ENCODE assay signal across 23 cellular contexts in the genomic region with DNA sequence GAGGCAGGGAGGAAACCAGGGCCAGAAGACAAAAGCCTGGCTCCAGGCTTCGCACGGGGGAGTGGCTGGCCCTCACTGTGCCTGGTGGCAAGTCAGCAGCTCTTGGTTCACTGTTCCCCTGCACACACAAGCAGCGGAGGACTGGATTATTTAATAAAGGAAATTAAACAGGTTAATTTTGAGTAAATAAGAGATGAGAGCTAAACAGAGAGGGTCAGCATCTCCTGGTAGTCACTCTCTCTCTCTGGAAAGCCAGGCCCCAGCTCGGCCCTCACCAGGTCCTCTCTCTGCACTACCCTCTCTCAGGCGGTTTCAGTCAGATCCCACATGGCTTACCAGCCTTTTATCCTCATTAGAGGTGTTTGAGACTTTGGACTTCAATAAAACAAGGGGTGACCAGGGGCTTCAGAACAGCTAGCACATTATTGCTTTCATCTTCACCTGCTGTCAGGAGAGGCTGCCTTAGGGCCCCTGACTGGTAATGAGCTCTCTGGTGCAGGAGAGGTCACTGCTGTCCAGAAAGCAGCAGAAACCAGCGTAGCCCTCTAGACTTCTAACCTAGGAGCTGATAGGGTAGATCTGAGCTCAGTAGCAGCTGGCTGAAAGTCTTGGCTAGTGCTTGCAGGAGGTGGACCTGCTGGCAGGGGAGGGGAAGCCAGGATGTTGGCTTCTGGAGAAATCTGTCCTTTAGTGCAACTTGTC. TPM values are rescaled to one million over a fixed set of nuclear protein-coding genes. Genes with fewer than 3 reads are reported as not detected.
A peak's percentile ranks its signal among the peaks of the same experiment; 100 is the strongest.
DNase-seq lines count a peak whose midpoint lies in the region; ATAC-seq, FAIRE-seq and TF ChIP-seq lines count a peak whose summit lies in the region.
"Had no signal": no experiment of that assay in that cellular context is flagged by ENCODE, and none has a peak within 500 bp of the region (broad histone marks: within the 10 kb centered on the region; RNA-seq: fewer than 3 reads in every experiment).

No MANE protein-coding gene starts in this region.

- H3K36me3 ChIP-seq in BLaER1 (no peaks in the 10 kb centered on the region), kidney (ENCODE audit: control insufficient read depth in 1 of 2, insufficient read depth in 2 of 2, low read length in 2 of 2) (no peaks in the 10 kb centered on the region), body of pancreas (replicated peaks in 1 of 2; ENCODE audit: insufficient read depth in 1 of 2, low read depth in 2 of 2) (no peaks in the 10 kb centered on the region)
- H3K36me3 ChIP-seq: spleen had no signal

- H3K9ac ChIP-seq in BLaER1 = no peak overlapping the region
- no peak overlapping the region for H3K9ac ChIP-seq in kidney (ENCODE audit: low read length in 2 of 2)

- H3K9me3 Mint-ChIP-seq in immature natural killer cell = no peaks in the 10 kb centered on the region
- H3K9me3 Mint-ChIP-seq: activated B cell treated with CpG ODN at 0.5 μM for 24 hours; activated CD4-positive, alpha-beta memory T cell treated with anti-CD3 and anti-CD28 coated beads for 36 hours; activated naive CD4-positive, alpha-beta T cell treated with anti-CD3 and anti-CD28 coated beads for 36 hours; nephron; type B pancreatic cell had no signal

- H3K27ac ChIP-seq in BLaER1 (no peak overlapping the region), kidney (ENCODE audit: low read depth in 2 of 2, low read length in 2 of 2) (no peak overlapping the region), body of pancreas (no peak overlapping the region)

- TF ChIP-seq CTCF in kidney (IDR thresholded peaks at IDR 0.05; ENCODE audit: borderline replicate concordance, extremely low read depth, insufficient read depth) = peak; percentile 16
- TF ChIP-seq CTCF in body of pancreas (IDR thresholded peaks at IDR 0.05) = peak in 1 of 7 experiments; percentile 13

- no peak overlapping the region for H3K27ac Mint-ChIP-seq in immature natural killer cell
- H3K27ac Mint-ChIP-seq: activated B cell treated with CpG ODN at 0.5 μM for 24 hours; activated CD4-positive, alpha-beta memory T cell treated with anti-CD3 and anti-CD28 coated beads for 36 hours; activated naive CD4-positive, alpha-beta T cell treated with anti-CD3 and anti-CD28 coated beads for 36 hours; type B pancreatic cell had no signal

- TF ChIP-seq POLR2A in body of pancreas (IDR thresholded peaks at IDR 0.05) = no peak

- H3K36me3 Mint-ChIP-seq in immature natural killer cell = no peaks in the 10 kb centered on the region
- H3K36me3 Mint-ChIP-seq: activated CD4-positive, alpha-beta memory T cell treated with anti-CD3 and anti-CD28 coated beads for 36 hours; type B pancreatic cell had no signal

- H3K4me3 Mint-ChIP-seq in immature natural killer cell = no peak overlapping the region
- H3K4me3 Mint-ChIP-seq: activated B cell treated with CpG ODN at 0.5 μM for 24 hours; activated CD4-positive, alpha-beta memory T cell treated with anti-CD3 and anti-CD28 coated beads for 36 hours; activated naive CD4-positive, alpha-beta T cell treated with anti-CD3 and anti-CD28 coated beads for 36 hours; nephron; type B pancreatic cell had no signal

- H3K9me3 ChIP-seq in BLaER1 (no peaks in the 10 kb centered on the region), kidney (ENCODE audit: control insufficient read depth in 1 of 2, low read length in 2 of 2) (no peaks in the 10 kb centered on the region), body of pancreas (no peaks in the 10 kb centered on the region)
- H3K9me3 ChIP-seq: spleen had no signal

- intact Hi-C loops in kidney (cut with DNase I) (no loop called here), body of pancreas (cut with DNase I) (no loop called here)

- no peaks in the 10 kb centered on the region for H4K20me1 ChIP-seq in BLaER1

- FAIRE-seq in kidney (lab: Jason Lieb, UNC) = no peak

- H3K4me1 Mint-ChIP-seq in immature natural killer cell = peaks cover 17 to 22% of the 10 kb centered on the region in 2 donors
- H3K4me1 Mint-ChIP-seq: activated B cell treated with CpG ODN at 0.5 μM for 24 hours had no signal

- peak overlapping the region; percentile 66 for H3K4me2 ChIP-seq in BLaER1

- peak; percentile 56 for DNase-seq in ELF-1 (ENCODE audit: low read depth, low spot score)
- DNase-seq in SK-MEL-5 (ENCODE audit: low read depth, low spot score) = peak; percentile 23
- no peak for DNase-seq in kidney
- DNase-seq in immature natural killer cell = no peak
- DNase-seq in GDM1 (lab: John Stamatoyannopoulos, UW) = no peak
- DNase-seq in body of pancreas = no peak
- DNase-seq: activated B cell treated with CpG ODN at 0.5 μM for 24 hours; activated CD4-positive, alpha-beta memory T cell treated with anti-CD3 and anti-CD28 coated beads for 36 hours; activated naive CD4-positive, alpha-beta T cell treated with anti-CD3 and anti-CD28 coated beads for 36 hours; central memory CD4-positive, alpha-beta T cell; foreskin melanocyte; NCI-H1105 treated with DMSO at 0.1 percent for 48 hours; NCI-H2107; SHP77 treated with DMSO at 0.1 percent for 48 hours; spleen had no signal

- in situ Hi-C loops in SK-MEL-5 (cut with HindIII; ENCODE audit: low pct_unique_long_range_greater_than_20kb, low sequenced_read_pairs) = no loop called here

- no peak for ATAC-seq in body of pancreas

- H3K27me3 Mint-ChIP-seq in immature natural killer cell (ENCODE audit: low read depth in 3 of 3) = peaks cover 0 to 7% (median 5%) of the 10 kb centered on the region in 3 donors
- H3K27me3 Mint-ChIP-seq: activated CD4-positive, alpha-beta memory T cell treated with anti-CD3 and anti-CD28 coated beads for 36 hours had no signal

- WGBS in body of pancreas, 2 donors = 62 to 79% methylated on average over 6 of the region's 6 CpGs

- H3K27me3 ChIP-seq in BLaER1 = no peaks in the 10 kb centered on the region
- H3K27me3 ChIP-seq in body of pancreas = no peaks in the 10 kb centered on the region
- H3K27me3 ChIP-seq: spleen had no signal

- H3K4me3 ChIP-seq in BLaER1 (no peak overlapping the region), kidney (ENCODE audit: low read length in 2 of 2) (no peak overlapping the region), body of pancreas (no peak overlapping the region)
- H3K4me3 ChIP-seq: spleen had no signal

- peaks cover 63% of the 10 kb centered on the region for H3K4me1 ChIP-seq in BLaER1
- no peaks in the 10 kb centered on the region for H3K4me1 ChIP-seq in kidney (ENCODE audit: control insufficient read depth in 1 of 2, insufficient read depth in 1 of 2, low read depth in 1 of 2, low read length in 2 of 2)
- no peaks in the 10 kb centered on the region for H3K4me1 ChIP-seq in body of pancreas

RNA-seq across cellular contexts. Expression of a gene that starts 46.0 kb away (rescaled TPM):
- 0.13 TPM in 1 of 2 replicates, not detected in the other for total RNA-seq in SK-MEL-5 (2014; rRNA removed; shearing (Covaris generic))
- 0.01 TPM in 1 of 2 replicates, not detected in the other for polyA plus RNA-seq in SK-MEL-5 (2015; cell fraction: cytosol; rRNA removed)
- polyA plus RNA-seq in SK-MEL-5 (2015; cell fraction: nucleus; rRNA removed) = not detected in 2 replicates
- 0.06 TPM for total RNA-seq in kidney
- 1.7 TPM for polyA plus RNA-seq in kidney (ENCODE audit: insufficient read depth, low read depth, low replicate concordance)
- not detected for polyA plus RNA-seq in immature natural killer cell
- 1 to 10 TPM; 3.3 to 4.4 TPM for total RNA-seq in body of pancreas
- total RNA-seq: activated B cell treated with CpG ODN at 0.5 μM for 24 hours; activated CD4-positive, alpha-beta memory T cell treated with anti-CD3 and anti-CD28 coated beads for 36 hours; activated naive CD4-positive, alpha-beta T cell treated with anti-CD3 and anti-CD28 coated beads for 36 hours; epithelial cell of proximal tubule; G401; mesenteric fat pad; NCI-H460; T-helper 1 cell treated with Interleukin-12 subunit alpha and Interleukin-12 subunit beta and Interleukin-4 antibody, amounts not matched to agents 30 ng/mL and 1 ng/mL, for 36 hours had no signal
- polyA plus RNA-seq: spleen had no signal

Comparison
In these comparisons a context has a peak if more than half of its experiments do, and no peak if none do; other contexts are left out.
1. DNase-seq: peak in ELF-1 (single experiment) and SK-MEL-5 (single experiment); none in kidney (single experiment), immature natural killer cell (0 of 3), GDM1 (single experiment) and body of pancreas (0 of 4).